In the genomic region with DNA sequence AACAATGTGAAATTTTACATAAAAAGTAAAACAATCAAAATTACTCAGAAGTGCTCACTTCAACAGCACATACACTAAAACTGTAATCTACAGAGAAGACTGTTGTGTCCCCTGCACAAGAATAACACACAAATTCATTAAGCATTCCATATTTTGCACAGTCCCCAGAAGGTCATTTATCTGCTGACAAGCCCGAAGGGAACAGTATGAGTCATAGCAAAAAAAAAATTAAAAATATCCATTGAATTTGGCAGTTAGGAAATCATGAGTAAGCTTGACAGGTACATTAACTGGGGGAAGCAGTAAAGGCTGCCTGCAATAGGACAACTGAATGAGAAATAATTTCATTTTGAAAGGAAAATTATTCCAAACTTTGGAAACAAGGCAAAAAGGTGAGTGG, we compare ENCODE assay signal across 18 cellular contexts. TPM values are rescaled to one million over a fixed set of nuclear protein-coding genes. Genes with fewer than 3 reads are reported as not detected.
A peak's percentile ranks its signal among the peaks of the same experiment; 100 is the strongest.
DNase-seq lines count a peak whose midpoint lies in the region; ATAC-seq and TF ChIP-seq lines count a peak whose summit lies in the region.
"Had no signal": no experiment of that assay in that cellular context is flagged by ENCODE, and none has a peak within 500 bp of the region (broad histone marks: within the 10 kb centered on the region; RNA-seq: fewer than 3 reads in every experiment).

No MANE protein-coding gene starts in this region.

- H3K36me3 Mint-ChIP-seq in MCF 10A (ENCODE audit: insufficient read depth, unreplicated experiment): peaks cover 6% of the 10 kb centered on the region

- no peaks in the 10 kb centered on the region for H3K9me3 ChIP-seq in breast epithelium
- H3K9me3 ChIP-seq in effector memory CD4-positive, alpha-beta T cell (ENCODE audit: control insufficient read depth, low read length): no peaks in the 10 kb centered on the region
- H3K9me3 ChIP-seq: body of pancreas, heart left ventricle had no signal

- H3K4me1 Mint-ChIP-seq in MCF 10A (ENCODE audit: insufficient read depth, unreplicated experiment): peaks cover 30% of the 10 kb centered on the region

- no peaks in the 10 kb centered on the region for H3K27me3 ChIP-seq in breast epithelium
- H3K27me3 ChIP-seq in effector memory CD4-positive, alpha-beta T cell (replicated peaks; ENCODE audit: control insufficient read depth, insufficient read depth, low read length, poor library complexity, severe bottlenecking): no peaks in the 10 kb centered on the region
- H3K27me3 ChIP-seq: body of pancreas, heart left ventricle had no signal

- CTCF ChIA-PET in MCF 10A (lab: Yijun Ruan, JAX): interaction anchor here (0.6 to 7.3 kb wide), 8 partner anchors 9 to 1794 kb away, joined by 3 to 96 read pairs (median 5); no protein-coding TSS in a partner anchor
- CTCF ChIA-PET in RWPE1 (lab: Yijun Ruan, JAX): interaction anchor here (0.5 to 0.6 kb wide), 3 partner anchors 218 to 849 kb away, joined by 3 read pairs; no protein-coding TSS in a partner anchor

- H3K4me3 Mint-ChIP-seq in MCF 10A (ENCODE audit: unreplicated experiment): no peak overlapping the region
- H3K4me3 Mint-ChIP-seq: activated CD4-positive, alpha-beta T cell treated with anti-CD3 and anti-CD28 coated beads, Interleukin-2, amount 10 ng/mL, durations not matched to agents 24 days and 14 days had no signal

- ATAC-seq in GM19328 (IDR thresholded peaks at IDR 0.05; ENCODE audit: unreplicated experiment): no peak
- ATAC-seq in HG03135 (IDR thresholded peaks at IDR 0.05; ENCODE audit: unreplicated experiment): no peak
- ATAC-seq: body of pancreas, heart left ventricle, left colon had no signal

- H3K27ac Mint-ChIP-seq in MCF 10A (ENCODE audit: low read depth, unreplicated experiment): no peak overlapping the region
- H3K27ac Mint-ChIP-seq: activated CD4-positive, alpha-beta T cell treated with anti-CD3 and anti-CD28 coated beads, Interleukin-2, amount 10 ng/mL, durations not matched to agents 24 days and 14 days had no signal

- BruUV-seq in MCF 10A (replicated peaks; lab: Mats Ljungman, UMichigan): no TSS peak

- TF ChIP-seq CTCF in MCF 10A (IDR thresholded peaks at IDR 0.05; ENCODE audit: unreplicated experiment) (no peak), breast epithelium (IDR thresholded peaks at IDR 0.05) (no peak), RWPE1 (conservative IDR thresholded peaks at IDR 0.05; ENCODE audit: low read depth) (no peak)

- in situ Hi-C loops in ACHN (cut with HindIII; ENCODE audit: low pct_ligation_motif_present, low pct_unique_long_range_greater_than_20kb, low sequenced_read_pairs): no loop called here

- no peaks in the 10 kb centered on the region for H3K27me3 Mint-ChIP-seq in MCF 10A (ENCODE audit: insufficient read depth, unreplicated experiment)
- H3K27me3 Mint-ChIP-seq: activated CD4-positive, alpha-beta T cell treated with anti-CD3 and anti-CD28 coated beads, Interleukin-2, amount 10 ng/mL, durations not matched to agents 24 days and 14 days; progenitor cell of endocrine pancreas had no signal

- no peak overlapping the region for H3K4me3 ChIP-seq in breast epithelium
- H3K4me3 ChIP-seq in effector memory CD4-positive, alpha-beta T cell (ENCODE audit: insufficient read depth, low read depth, low read length, poor library complexity, severe bottlenecking): no peak overlapping the region
- H3K4me3 ChIP-seq: body of pancreas, heart left ventricle had no signal

- H3K9me3 Mint-ChIP-seq in MCF 10A (ENCODE audit: unreplicated experiment): no peaks in the 10 kb centered on the region
- H3K9me3 Mint-ChIP-seq: activated CD4-positive, alpha-beta T cell treated with anti-CD3 and anti-CD28 coated beads, Interleukin-2, amount 10 ng/mL, durations not matched to agents 24 days and 14 days had no signal

- intact Hi-C loops in MCF 10A (cut with micrococcal nuclease) (loop anchor here (5.0 kb wide), 2 partner anchors 734 to 839 kb away; a partner anchor contains a TSS), breast epithelium (cut with DNase I; ENCODE audit: low total_unique reads) (no loop called here)

- H3K27ac ChIP-seq in breast epithelium (no peak overlapping the region), RWPE1 (peak overlapping the region; percentile 37)
- H3K27ac ChIP-seq in effector memory CD4-positive, alpha-beta T cell (ENCODE audit: insufficient read depth, low read length, poor library complexity, severe bottlenecking): no peak overlapping the region
- H3K27ac ChIP-seq: body of pancreas, heart left ventricle had no signal

- H3K36me3 ChIP-seq in breast epithelium: no peaks in the 10 kb centered on the region
- H3K36me3 ChIP-seq in effector memory CD4-positive, alpha-beta T cell (ENCODE audit: control insufficient read depth, insufficient read depth, low read length): no peaks in the 10 kb centered on the region

- peaks cover 0 to 3% of the 10 kb centered on the region in 2 donors for H3K4me1 ChIP-seq in breast epithelium
- H3K4me1 ChIP-seq in effector memory CD4-positive, alpha-beta T cell (ENCODE audit: control insufficient read depth, insufficient read depth, low read length, poor library complexity, severe bottlenecking): peaks cover 9% of the 10 kb centered on the region

- DNase-seq in MCF 10A (ENCODE audit: unreplicated experiment) (peak; percentile 70), breast epithelium (ENCODE audit: low spot score in 2 of 2) (no peak), RWPE1 (ENCODE audit: low spot score) (peak; percentile 29), erythroblast (lab: John Stamatoyannopoulos, UW) (peak; percentile 31 to 34), ACHN (no peak)
- DNase-seq in effector memory CD4-positive, alpha-beta T cell: no peak
- DNase-seq: activated CD4-positive, alpha-beta T cell treated with anti-CD3 and anti-CD28 coated beads, Interleukin-2, amount 10 ng/mL, durations not matched to agents 24 days and 14 days; body of pancreas; heart left ventricle; left colon; NCI-H187; NCI-H524 treated with DMSO at 0.1 percent for 48 hours; RPMI8226; stimulated activated CD4-positive, alpha-beta T cell treated with anti-CD3 and anti-CD28 coated beads, Interleukin-15, amount 100 ng/mL, for 24 hours; T-helper 2 cell had no signal

- no peak for TF ChIP-seq POLR2A in breast epithelium (IDR thresholded peaks at IDR 0.05)
- no peak for TF ChIP-seq POLR2A in erythroblast (IDR thresholded peaks at IDR 0.05; ENCODE audit: low read length)

- POLR2A ChIA-PET in MCF 10A (lab: Yijun Ruan, JAX): interaction anchor here (0.6 to 6.5 kb wide), 6 partner anchors 19 to 227 kb away, joined by 3 to 75 read pairs (median 6); no protein-coding TSS in a partner anchor
- POLR2A ChIA-PET in RWPE1 (lab: Yijun Ruan, JAX; ENCODE audit: low non-redundant PET): no interaction called here

RNA-seq across cellular contexts. Expression of a gene that starts 3.3 kb away (rescaled TPM):
- 169 and 205 TPM in 2 replicates for total RNA-seq in MCF 10A (2022)
- total RNA-seq in breast epithelium: 100 to 1,000 TPM in 1 of 3 donors, 10 to 100 TPM in 2; 68.2 to 129 (median 72.8) TPM

RNA-seq across cellular contexts. Expression of a gene that starts 26.8 kb away (rescaled TPM):
- 36.3 and 40.6 TPM in 2 replicates for total RNA-seq in MCF 10A (2022)
- 10 to 100 TPM; 22.9 to 38.5 (median 28.5) TPM for total RNA-seq in breast epithelium

Comparison
In these comparisons a context has a peak if more than half of its experiments do, and no peak if none do; other contexts are left out.
1. DNase-seq: peak in MCF 10A (single experiment), RWPE1 (single experiment) and erythroblast (2 of 2); none in breast epithelium (0 of 2), ACHN (single experiment) and effector memory CD4-positive, alpha-beta T cell (0 of 3).